In the genomic region with DNA sequence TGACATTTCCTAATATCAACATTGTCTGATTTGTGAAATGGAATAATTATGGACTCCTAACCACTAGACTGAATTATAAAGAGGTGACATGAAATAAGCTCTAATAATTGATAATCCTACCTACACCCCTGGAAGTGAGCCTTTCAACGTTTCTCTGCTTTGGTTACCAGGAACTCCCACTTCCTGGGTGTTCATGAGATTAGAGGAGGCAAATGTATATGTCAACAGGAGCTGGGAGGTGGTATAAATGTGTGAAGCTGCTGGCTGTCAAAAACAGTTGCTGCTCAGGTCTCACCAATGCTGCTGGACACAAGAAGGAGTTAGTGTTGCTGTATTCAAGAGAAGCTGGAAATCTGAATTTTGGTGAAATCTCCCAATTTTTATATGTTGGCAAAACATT, we compare ENCODE assay signal across 19 cellular contexts.
DNase-seq lines count a peak whose midpoint lies in the region; TF ChIP-seq lines count a peak whose summit lies in the region.
"Had no signal": no experiment of that assay in that cellular context is flagged by ENCODE, and none has a peak within 500 bp of the region (broad histone marks: within the 10 kb centered on the region; RNA-seq: fewer than 3 reads in every experiment).

No MANE protein-coding gene starts in this region.

- intact Hi-C loops in vagina (cut with DNase I): no loop called here

- H3K27ac Mint-ChIP-seq in activated naive CD4-positive, alpha-beta T cell treated with anti-CD3 and anti-CD28 coated beads, Interleukin-2, amount 50 U/mL, for 24 hours: peak overlapping the region; percentile 51
- peak overlapping the region; percentile 83 for H3K27ac Mint-ChIP-seq in activated naive CD8-positive, alpha-beta T cell
- H3K27ac Mint-ChIP-seq in endodermal cell: no peak overlapping the region
- H3K27ac Mint-ChIP-seq: GM23338 had no signal

- peak overlapping the region; percentile 19 for H3K4me3 Mint-ChIP-seq in activated naive CD4-positive, alpha-beta T cell treated with anti-CD3 and anti-CD28 coated beads, Interleukin-2, amount 50 U/mL, for 24 hours
- H3K4me3 Mint-ChIP-seq in activated naive CD8-positive, alpha-beta T cell: peak overlapping the region; percentile 5
- H3K4me3 Mint-ChIP-seq in endodermal cell: no peak overlapping the region
- H3K4me3 Mint-ChIP-seq: GM23338 had no signal

- no peak overlapping the region for H3K4me3 ChIP-seq in suprapubic skin
- H3K4me3 ChIP-seq in vagina: no peak overlapping the region
- no peak overlapping the region for H3K4me3 ChIP-seq in endodermal cell (ENCODE audit: low read length)
- H3K4me3 ChIP-seq: GM23338, SK-N-MC had no signal

- H3K9me3 ChIP-seq in suprapubic skin (no peaks in the 10 kb centered on the region), vagina (no peaks in the 10 kb centered on the region), endodermal cell (ENCODE audit: control insufficient read depth, low read length) (no peaks in the 10 kb centered on the region)
- H3K9me3 ChIP-seq: Caco-2 had no signal

- H3K27me3 Mint-ChIP-seq in activated naive CD4-positive, alpha-beta T cell treated with anti-CD3 and anti-CD28 coated beads, Interleukin-2, amount 50 U/mL, for 24 hours: no peaks in the 10 kb centered on the region
- H3K27me3 Mint-ChIP-seq in activated naive CD8-positive, alpha-beta T cell: no peaks in the 10 kb centered on the region
- H3K27me3 Mint-ChIP-seq in endodermal cell (ENCODE audit: insufficient read depth): no peaks in the 10 kb centered on the region

- no peak for DNase-seq in activated naive CD4-positive, alpha-beta T cell treated with anti-CD3 and anti-CD28 coated beads, Interleukin-2, amount 50 U/mL, for 16 hours
- peak; percentile 83 for DNase-seq in NCI-H69 (lab: John Stamatoyannopoulos, UW)
- no peak for DNase-seq in suprapubic skin (ENCODE audit: low spot score in 2 of 2)
- DNase-seq in vagina (ENCODE audit: extremely low spot score in 2 of 2): no peak
- no peak for DNase-seq in endodermal cell
- DNase-seq: ACHN, C1 segment of cervical spinal cord, Caco-2, EL, NCI-H1092 treated with DMSO at 0.1 percent for 48 hours, NCI-H1694, NCI-H2107, NCI-H510A treated with DMSO at 0.1 percent for 48 hours, NCI-H82, SHP77 had no signal

- H3K4me1 Mint-ChIP-seq in activated naive CD4-positive, alpha-beta T cell treated with anti-CD3 and anti-CD28 coated beads, Interleukin-2, amount 50 U/mL, for 24 hours: peaks cover 64% of the 10 kb centered on the region
- peaks cover 66% of the 10 kb centered on the region for H3K4me1 Mint-ChIP-seq in activated naive CD8-positive, alpha-beta T cell (ENCODE audit: low read depth)
- no peaks in the 10 kb centered on the region for H3K4me1 Mint-ChIP-seq in endodermal cell
- H3K4me1 Mint-ChIP-seq: GM23338 had no signal

- H3K27ac ChIP-seq in suprapubic skin (no peak overlapping the region), vagina (no peak overlapping the region), endodermal cell (ENCODE audit: low read depth, low read length) (no peak overlapping the region)
- H3K27ac ChIP-seq: SK-N-MC had no signal

- H3K36me3 ChIP-seq in suprapubic skin (no peaks in the 10 kb centered on the region), vagina (no peaks in the 10 kb centered on the region), endodermal cell (ENCODE audit: control insufficient read depth, insufficient read depth, low read length) (no peaks in the 10 kb centered on the region)

- peaks cover 17% of the 10 kb centered on the region for H3K9me3 Mint-ChIP-seq in activated naive CD4-positive, alpha-beta T cell treated with anti-CD3 and anti-CD28 coated beads, Interleukin-2, amount 50 U/mL, for 24 hours
- H3K9me3 Mint-ChIP-seq in activated naive CD8-positive, alpha-beta T cell (ENCODE audit: low read depth): peaks cover 18% of the 10 kb centered on the region
- H3K9me3 Mint-ChIP-seq in endodermal cell: no peaks in the 10 kb centered on the region
- H3K9me3 Mint-ChIP-seq: GM23338 had no signal

- TF ChIP-seq EP300 in suprapubic skin (IDR thresholded peaks at IDR 0.05): no peak

- TF ChIP-seq CTCF in suprapubic skin (IDR thresholded peaks at IDR 0.05) (no peak), vagina (IDR thresholded peaks at IDR 0.05) (no peak), endodermal cell (conservative IDR thresholded peaks at IDR 0.05) (no peak)

- WGBS in suprapubic skin: 28% methylated on average over 1 of the region's 1 CpG
- 56% methylated on average over 1 of the region's 1 CpG; no CpG with 5 or more reads in 1 of the 2 experiments for WGBS in endodermal cell (ENCODE audit: insufficient coverage in 1 of 2, insufficient read length in 1 of 2), 2 experiments

- no peak overlapping the region for H3K9ac ChIP-seq in endodermal cell (ENCODE audit: extremely low read depth, low read length, poor library complexity, severe bottlenecking)

- no peaks in the 10 kb centered on the region for H3K4me1 ChIP-seq in suprapubic skin
- no peaks in the 10 kb centered on the region for H3K4me1 ChIP-seq in vagina
- no peaks in the 10 kb centered on the region for H3K4me1 ChIP-seq in endodermal cell (ENCODE audit: control insufficient read depth, insufficient read depth, low read length)
- H3K4me1 ChIP-seq: Caco-2 had no signal

- TF ChIP-seq POLR2A in suprapubic skin (IDR thresholded peaks at IDR 0.05) (no peak), vagina (IDR thresholded peaks at IDR 0.05) (no peak)

- H3K36me3 Mint-ChIP-seq in activated naive CD4-positive, alpha-beta T cell treated with anti-CD3 and anti-CD28 coated beads, Interleukin-2, amount 50 U/mL, for 24 hours: peaks cover 37% of the 10 kb centered on the region
- peaks cover 34% of the 10 kb centered on the region for H3K36me3 Mint-ChIP-seq in activated naive CD8-positive, alpha-beta T cell
- H3K36me3 Mint-ChIP-seq in endodermal cell (ENCODE audit: low read depth): no peaks in the 10 kb centered on the region

- H3K27me3 ChIP-seq in suprapubic skin: no peaks in the 10 kb centered on the region
- H3K27me3 ChIP-seq in vagina: no peaks in the 10 kb centered on the region
- H3K27me3 ChIP-seq in endodermal cell (ENCODE audit: control insufficient read depth, insufficient read depth, low read length, poor library complexity, severe bottlenecking): no peaks in the 10 kb centered on the region
